Comparison of ENCODE assay signal across 15 cellular contexts in genomic region chr22:32355760-32356159, GRCh38. TPM values are rescaled to one million over a fixed set of nuclear protein-coding genes. Genes with fewer than 3 reads are reported as not detected.
DNase-seq lines count a peak whose midpoint lies in the region; ATAC-seq and TF ChIP-seq lines count a peak whose summit lies in the region.
"Had no signal": no experiment of that assay in that cellular context is flagged by ENCODE, and none has a peak within 500 bp of the region (broad histone marks: within the 10 kb centered on the region; RNA-seq: fewer than 3 reads in every experiment).

No MANE protein-coding gene starts in this region.

- H3K9me2 ChIP-seq in HCT116 (ENCODE audit: insufficient read depth): no peaks in the 10 kb centered on the region

- no peaks in the 10 kb centered on the region for H3K79me2 ChIP-seq in HCT116 (ENCODE audit: insufficient read depth, low read length)

- no peak overlapping the region for H3K27ac ChIP-seq in HCT116 (ENCODE audit: low read depth, low read length)
- H3K27ac ChIP-seq: epithelial cell of prostate, testis had no signal

- H3K27me3 ChIP-seq in HCT116 (ENCODE audit: insufficient read depth, low read length): no peaks in the 10 kb centered on the region
- H3K27me3 ChIP-seq: testis had no signal

- H3K4me2 ChIP-seq in HCT116 (ENCODE audit: low read length): no peak overlapping the region

- POLR2A ChIA-PET in HCT116 (lab: Charles Lee): no interaction called here

- no peaks in the 10 kb centered on the region for H3K36me3 ChIP-seq in HCT116 (ENCODE audit: control insufficient read depth in 1 of 2, insufficient read depth in 2 of 2, low read length in 2 of 2)

- RAD21 ChIA-PET in HCT116 (lab: Charles Lee; ENCODE audit: low non-redundant PET in 1 of 2, low total read pairs in 2 of 2, uncharacterized antibody in 2 of 2, unreplicated experiment in 2 of 2): no interaction called here

- no TSS peak for BruUV-seq in HCT116 (replicated peaks; lab: Mats Ljungman, UMichigan)

- H2AFZ ChIP-seq in HCT116 (ENCODE audit: low read depth, low read length, poor library complexity, severe bottlenecking): no peak overlapping the region

- no peak for TF ChIP-seq POLR2A in HCT116 (IDR thresholded peaks at IDR 0.05; ENCODE audit: borderline replicate concordance, extremely low read depth, insufficient read depth, insufficient read length)

- ATAC-seq in HCT116 (peak; percentile 78), HG03378 (IDR thresholded peaks at IDR 0.05; ENCODE audit: unreplicated experiment) (no peak)

- no peak overlapping the region for H3K9ac ChIP-seq in HCT116 (ENCODE audit: low read length)

- TF ChIP-seq RAD21 in HCT116 (IDR thresholded peaks at IDR 0.05; ENCODE audit: low read depth): peak; percentile 60

- H3K9me3 ChIP-seq in HCT116 (ENCODE audit: control insufficient read depth in 1 of 2, insufficient read depth in 1 of 2, low read depth in 1 of 2, low read length in 2 of 2): no peaks in the 10 kb centered on the region
- H3K9me3 ChIP-seq: testis had no signal

- no peaks in the 10 kb centered on the region for H4K20me1 ChIP-seq in HCT116 (ENCODE audit: insufficient read depth)

- peak; percentile 37 to 48 (median 43); a peak in 5 of 6 replicates for TF ChIP-seq CTCF in HCT116 (IDR thresholded peaks at IDR 0.05 in 2 of 3, conservative IDR thresholded peaks at IDR 0.05 in 1 of 3; ENCODE audit: borderline replicate concordance in 1 of 3, insufficient read depth in 1 of 3, low read depth in 2 of 3, low read length in 2 of 3)

- intact Hi-C loops in HCT116 (cut with micrococcal nuclease): loop anchor here (2.0 to 5.0 kb wide), 2 partner anchors 253 to 378 kb away; no protein-coding TSS in a partner anchor

- CTCF ChIA-PET in HCT116 (lab: Charles Lee): interaction anchor here (1.5 kb wide), 1 partner anchor 386 kb away, joined by 3 read pairs; no protein-coding TSS in a partner anchor

- DNase-seq in COLO668 (lab: John Stamatoyannopoulos, UW; ENCODE audit: unreplicated experiment) (peak; percentile 30), HCT116 (ENCODE audit: low read depth, low spot score) (peak; percentile 48), RPMI8226 (peak; percentile 10), iPS-NIHi11 (ENCODE audit: low spot score) (peak; percentile 67), NOMO-1 (lab: John Stamatoyannopoulos, UW; ENCODE audit: unreplicated experiment in 2 of 2) (no peak), AG20443 (ENCODE audit: low spot score) (no peak)
- DNase-seq in stimulated activated CD4-positive, alpha-beta T cell treated with anti-CD3 and anti-CD28 coated beads, Interleukin-1b, Interleukin-23, amount 100 ng/mL, for 48 hours: no peak
- DNase-seq: immature natural killer cell, NCI-H2081, testis had no signal

- no peak overlapping the region for H3K4me3 ChIP-seq in HCT116 (replicated peaks in 1 of 2; ENCODE audit: low read depth in 1 of 2, low read length in 2 of 2)
- H3K4me3 ChIP-seq: testis had no signal

- H3K4me1 ChIP-seq in HCT116 (ENCODE audit: control insufficient read depth in 1 of 2, insufficient read depth in 2 of 2, low read length in 2 of 2): peaks cover 0 to 6% of the 10 kb centered on the region in 2 experiments; a peak in 1 of 4 replicates
- H3K4me1 ChIP-seq: testis had no signal

TF ChIP-seq in HCT116, 20 proteins besides CTCF, POLR2A, EP300 and RAD21:
- TF ChIP-seq TCF7L2 (IDR thresholded peaks at IDR 0.05; ENCODE audit: borderline replicate concordance, extremely low read depth, insufficient read depth, insufficient read length) (no peak), SRF (IDR thresholded peaks at IDR 0.05; ENCODE audit: low read depth) (no peak), POLR2AphosphoS5 (IDR thresholded peaks at IDR 0.05; ENCODE audit: low read depth, low read length) (no peak), SP1 (IDR thresholded peaks at IDR 0.05; ENCODE audit: low read depth) (no peak), FOSL1 (IDR thresholded peaks at IDR 0.05; ENCODE audit: low read depth) (no peak), MAX (IDR thresholded peaks at IDR 0.05) (no peak), JUND (IDR thresholded peaks at IDR 0.05) (no peak), CEBPB (IDR thresholded peaks at IDR 0.05; ENCODE audit: low read depth) (no peak), ZBTB33 (IDR thresholded peaks at IDR 0.05; ENCODE audit: extremely low read depth, insufficient replicate concordance, low read length) (no peak), REST (IDR thresholded peaks at IDR 0.05; ENCODE audit: low read depth) (no peak), ZFX (IDR thresholded peaks at IDR 0.05) (no peak), ATF3 (IDR thresholded peaks at IDR 0.05) (no peak), SIN3A (IDR thresholded peaks at IDR 0.05; ENCODE audit: low read depth) (no peak), ZNF274 (IDR thresholded peaks at IDR 0.05; ENCODE audit: low read depth, low read length) (no peak), EZH2 (IDR thresholded peaks at IDR 0.05) (no peak), EZH2phosphoT487 (IDR thresholded peaks at IDR 0.05; ENCODE audit: borderline replicate concordance) (no peak)

RNA-seq across cellular contexts. Expression of gene RFPL3, which starts 1.9 kb away (rescaled TPM):
- total RNA-seq in HCT116 (2021; ENCODE audit: unreplicated experiment): not detected
- polyA plus RNA-seq in HCT116 (2012): not detected in 2 replicates
- total RNA-seq: activated CD8-positive, alpha-beta memory T cell treated with anti-CD3 and anti-CD28 coated beads for 36 hours; osteocyte had no signal
- polyA plus RNA-seq: adipose tissue, immature natural killer cell had no signal

RNA-seq across cellular contexts. Expression of gene RTCB, which starts 56.3 kb away (rescaled TPM):
- 50.9 TPM for total RNA-seq in HCT116 (2021; ENCODE audit: unreplicated experiment)
- 49.0 and 53.5 TPM in 2 replicates for polyA plus RNA-seq in HCT116 (2012)

Comparison
In these comparisons a context has a peak if more than half of its experiments do, and no peak if none do; other contexts are left out.
1. DNase-seq: peak in COLO668 (single experiment), HCT116 (single experiment), RPMI8226 (single experiment) and iPS-NIHi11 (single experiment); none in stimulated activated CD4-positive, alpha-beta T cell treated with anti-CD3 and anti-CD28 coated beads, Interleukin-1b, Interleukin-23, amount 100 ng/mL, for 48 hours (single experiment), NOMO-1 (0 of 2) and AG20443 (single experiment).